8 cellular contexts compared by ENCODE assay signal in genomic region chr19:17488593-17489391, GRCh38.
DNase-seq lines count a peak whose midpoint lies in the region; ATAC-seq, FAIRE-seq and TF ChIP-seq lines count a peak whose summit lies in the region.

No MANE protein-coding gene starts in this region.

- peaks cover 2% of the 10 kb centered on the region for H3K4me1 ChIP-seq in iPS-15b (ENCODE audit: control insufficient read depth, insufficient read depth, low read length)

- no peaks in the 10 kb centered on the region for H3K36me3 ChIP-seq in iPS-15b (ENCODE audit: control insufficient read depth, insufficient read depth, low read length)

- ATAC-seq in GM21825 (IDR thresholded peaks at IDR 0.05; ENCODE audit: unreplicated experiment) (peak; percentile 43), HG02884 (IDR thresholded peaks at IDR 0.05; ENCODE audit: unreplicated experiment) (no peak)

- H3K9ac ChIP-seq in iPS-15b (ENCODE audit: low read depth, low read length): peak overlapping the region; percentile 26

- H3K4me3 ChIP-seq in iPS-15b (ENCODE audit: low read depth, low read length): peak overlapping the region; percentile 80

- no peaks in the 10 kb centered on the region for H3K9me3 ChIP-seq in iPS-15b (ENCODE audit: control insufficient read depth, insufficient read depth, low read length)

- TF ChIP-seq CTCF in RWPE1 (conservative IDR thresholded peaks at IDR 0.05; ENCODE audit: low read depth): no peak

- CTCF ChIA-PET in RWPE1 (lab: Yijun Ruan, JAX): interaction anchor here (1.2 kb wide), 1 partner anchor 7 kb away, joined by 12 read pairs; no protein-coding TSS in a partner anchor

- TF ChIP-seq POLR2A in H54 (IDR thresholded peaks at IDR 0.05; ENCODE audit: low read depth, low read length): no peak

- no peaks in the 10 kb centered on the region for H3K27me3 ChIP-seq in iPS-15b (ENCODE audit: control insufficient read depth, insufficient read depth, low read length)

- POLR2A ChIA-PET in RWPE1 (lab: Yijun Ruan, JAX; ENCODE audit: low non-redundant PET): no interaction called here

- no peak for FAIRE-seq in H54 (lab: Jason Lieb, UNC)

- peak overlapping the region; percentile 29 for H3K27ac ChIP-seq in RWPE1

- DNase-seq in RWPE1 (ENCODE audit: low spot score) (peak; percentile 55), activated gamma-delta T cell treated with Interleukin-2 at 50 U/mL for 16 hours (peak; percentile 65), AML-193 (lab: John Stamatoyannopoulos, UW) (no peak), H54 (ENCODE audit: insufficient read length, low spot score) (no peak)
- DNase-seq in stimulated activated CD4-positive, alpha-beta T cell treated with anti-CD3 and anti-CD28 coated beads, Interleukin-2, amount 100 ng/mL, for 24 hours: peak; percentile 77 to 86

Comparison
In these comparisons a context has a peak if more than half of its experiments do, and no peak if none do; other contexts are left out.
1. DNase-seq: peak in RWPE1 (single experiment), activated gamma-delta T cell treated with Interleukin-2 at 50 U/mL for 16 hours (single experiment) and stimulated activated CD4-positive, alpha-beta T cell treated with anti-CD3 and anti-CD28 coated beads, Interleukin-2, amount 100 ng/mL, for 24 hours (2 of 2); none in AML-193 (0 of 2) and H54 (single experiment).